16 cellular contexts compared by ENCODE assay signal in the genomic region with DNA sequence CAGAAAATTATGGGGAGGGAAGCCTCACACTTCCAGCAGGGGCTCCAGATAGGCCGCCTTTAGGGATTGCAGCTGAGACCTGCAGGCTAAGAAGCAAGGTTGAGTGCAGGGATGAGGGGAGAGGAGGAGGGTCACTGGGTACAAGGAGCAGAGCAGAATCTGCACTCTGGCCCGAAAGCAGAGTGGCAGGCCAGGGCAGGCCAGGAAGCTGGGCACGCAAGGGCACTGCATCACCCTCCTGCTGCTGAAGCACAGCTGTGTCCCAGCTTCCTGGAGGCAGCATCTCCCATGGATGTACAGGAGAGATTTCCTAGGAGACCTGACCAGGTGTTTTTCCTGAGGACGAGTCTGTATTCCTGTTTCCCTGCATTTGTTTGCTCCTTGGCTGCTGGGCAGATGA.
A peak's percentile ranks its signal among the peaks of the same experiment; 100 is the strongest.
DNase-seq lines count a peak whose midpoint lies in the region; ATAC-seq, FAIRE-seq and TF ChIP-seq lines count a peak whose summit lies in the region.
"Had no signal": no experiment of that assay in that cellular context is flagged by ENCODE, and none has a peak within 500 bp of the region (broad histone marks: within the 10 kb centered on the region; RNA-seq: fewer than 3 reads in every experiment).

No MANE protein-coding gene starts in this region.

- H3K36me3 Mint-ChIP-seq in natural killer cell: peaks cover 8% of the 10 kb centered on the region
- H3K36me3 Mint-ChIP-seq: CD4-positive, alpha-beta memory T cell had no signal

- peak; percentile 33 for DNase-seq in DMS53 treated with DMSO at 0.1 percent for 48 hours (lab: John Stamatoyannopoulos, UW; ENCODE audit: unreplicated experiment)
- no peak for DNase-seq in bronchial epithelial cell (ENCODE audit: low read depth)
- no peak for DNase-seq in natural killer cell
- DNase-seq in vagina (ENCODE audit: extremely low spot score in 2 of 2): peak; percentile 55 to 70
- no peak for DNase-seq in dedifferentiated amniotic fluid mesenchymal stem cell (ENCODE audit: extremely low spot score)
- DNase-seq: BE2C; CD4-positive, alpha-beta memory T cell; DMS153; GF-D8; IMR-90 had no signal

- ATAC-seq in natural killer cell: no peak
- ATAC-seq in GM18868 (IDR thresholded peaks at IDR 0.05; ENCODE audit: unreplicated experiment): no peak
- ATAC-seq: A549, HCT116 had no signal

- H3K9me3 Mint-ChIP-seq in natural killer cell: no peaks in the 10 kb centered on the region

- H3K27me3 ChIP-seq in bronchial epithelial cell (ENCODE audit: control insufficient read depth, insufficient read depth, low read length): no peaks in the 10 kb centered on the region
- no peaks in the 10 kb centered on the region for H3K27me3 ChIP-seq in vagina

- H3K4me1 Mint-ChIP-seq in natural killer cell: peaks cover 6 to 8% of the 10 kb centered on the region in 2 donors
- H3K4me1 Mint-ChIP-seq: CD4-positive, alpha-beta memory T cell had no signal

- peak; percentile 76 for FAIRE-seq in bronchial epithelial cell (lab: Jason Lieb, UNC)
- FAIRE-seq: A549, D721Med, H54 had no signal

- H3K27ac Mint-ChIP-seq in natural killer cell: peak overlapping the region; percentile 41 to 51

- H3K36me3 ChIP-seq in bronchial epithelial cell (ENCODE audit: control insufficient read depth, insufficient read depth, low read length) (peaks cover 5% of the 10 kb centered on the region), vagina (no peaks in the 10 kb centered on the region)
- H3K36me3 ChIP-seq: BE2C had no signal

- no peak overlapping the region for H3K27ac ChIP-seq in vagina
- H3K27ac ChIP-seq: A549, C4-2B had no signal

- H3K9me3 ChIP-seq in vagina: no peaks in the 10 kb centered on the region
- H3K9me3 ChIP-seq: A549, BE2C had no signal

- intact Hi-C loops in natural killer cell (cut with micrococcal nuclease) (no loop called here), vagina (cut with DNase I) (no loop called here)

- TF ChIP-seq CTCF in bronchial epithelial cell (IDR thresholded peaks at IDR 0.05; ENCODE audit: insufficient read depth, low read length, severe bottlenecking) (no peak), natural killer cell (IDR thresholded peaks at IDR 0.05) (no peak), vagina (IDR thresholded peaks at IDR 0.05) (no peak)

- no peaks in the 10 kb centered on the region for H3K27me3 Mint-ChIP-seq in natural killer cell (ENCODE audit: low read depth in 2 of 2)

- no peak overlapping the region for H3K4me3 Mint-ChIP-seq in natural killer cell
- H3K4me3 Mint-ChIP-seq: CD4-positive, alpha-beta memory T cell had no signal

- H3K4me1 ChIP-seq in vagina: peaks cover 14% of the 10 kb centered on the region
- H3K4me1 ChIP-seq: A549, BE2C had no signal

- no peak overlapping the region for H3K4me3 ChIP-seq in bronchial epithelial cell (ENCODE audit: low read depth, low read length)
- H3K4me3 ChIP-seq in vagina: no peak overlapping the region
- H3K4me3 ChIP-seq: A549 had no signal

- TF ChIP-seq POLR2A in vagina (IDR thresholded peaks at IDR 0.05): no peak

Comparison
In these comparisons a context has a peak if more than half of its experiments do, and no peak if none do; other contexts are left out.
1. DNase-seq: peak in DMS53 treated with DMSO at 0.1 percent for 48 hours (single experiment) and vagina (2 of 2); none in bronchial epithelial cell (single experiment), natural killer cell (single experiment) and dedifferentiated amniotic fluid mesenchymal stem cell (single experiment).